Comparison of ENCODE assay signal across 14 cellular contexts in genomic region chr5:76813982-76814562, GRCh38. TPM values are rescaled to one million over a fixed set of nuclear protein-coding genes. Genes with fewer than 3 reads are reported as not detected.
DNase-seq lines count a peak whose midpoint lies in the region; ATAC-seq and TF ChIP-seq lines count a peak whose summit lies in the region.
"Had no signal": no experiment of that assay in that cellular context is flagged by ENCODE, and none has a peak within 500 bp of the region (broad histone marks: within the 10 kb centered on the region; RNA-seq: fewer than 3 reads in every experiment).

No MANE protein-coding gene starts in this region.

- H3K27ac ChIP-seq in AG04450 (ENCODE audit: low read depth, low read length) = no peak overlapping the region
- H3K27ac ChIP-seq: BLaER1 treated with 17β-estradiol and CSF1 and Interleukin-3, amounts not matched to agents 10 nM and 100 nM; tibial artery had no signal

- CTCF ChIA-PET in AG04450 (lab: Charles Lee) = no interaction called here

- H3K4me3 ChIP-seq in AG04450 (ENCODE audit: low read depth, low read length) (no peak overlapping the region), astrocyte of the cerebellum (ENCODE audit: low read depth, low read length) (no peak overlapping the region)
- H3K4me3 ChIP-seq: BLaER1 treated with 17β-estradiol and CSF1 and Interleukin-3, amounts not matched to agents 10 nM and 100 nM; tibial artery had no signal

- H3K9me3 Mint-ChIP-seq in stimulated activated memory B cell treated with anti-CD40 and anti-IgM and Interleukin-4, amounts not matched to agents 10 μg/mL and 1 μg/mL and 100 μg/mL, for 72 hours = no peaks in the 10 kb centered on the region
- H3K9me3 Mint-ChIP-seq: activated naive CD8-positive, alpha-beta T cell treated with anti-CD3 and anti-CD28 coated beads, Interleukin-2, amount 10 ng/mL, durations not matched to agents 7 days and 5 days had no signal

- H3K27me3 ChIP-seq in AG04450 (ENCODE audit: control insufficient read depth, insufficient read depth, low read length) = no peaks in the 10 kb centered on the region

- H3K36me3 Mint-ChIP-seq in stimulated activated memory B cell treated with anti-CD40 and anti-IgM and Interleukin-4, amounts not matched to agents 10 μg/mL and 1 μg/mL and 100 μg/mL, for 72 hours = no peaks in the 10 kb centered on the region
- H3K36me3 Mint-ChIP-seq: activated naive CD8-positive, alpha-beta T cell treated with anti-CD3 and anti-CD28 coated beads, Interleukin-2, amount 10 ng/mL, durations not matched to agents 7 days and 5 days; naive B cell had no signal

- H3K27me3 Mint-ChIP-seq in stimulated activated memory B cell treated with anti-CD40 and anti-IgM and Interleukin-4, amounts not matched to agents 10 μg/mL and 1 μg/mL and 100 μg/mL, for 72 hours = peaks cover 23% of the 10 kb centered on the region

- no peak overlapping the region for H3K27ac Mint-ChIP-seq in stimulated activated memory B cell treated with anti-CD40 and anti-IgM and Interleukin-4, amounts not matched to agents 10 μg/mL and 1 μg/mL and 100 μg/mL, for 72 hours
- H3K27ac Mint-ChIP-seq: activated naive CD8-positive, alpha-beta T cell treated with anti-CD3 and anti-CD28 coated beads, Interleukin-2, amount 10 ng/mL, durations not matched to agents 7 days and 5 days; naive B cell had no signal

- H3K4me1 Mint-ChIP-seq in stimulated activated memory B cell treated with anti-CD40 and anti-IgM and Interleukin-4, amounts not matched to agents 10 μg/mL and 1 μg/mL and 100 μg/mL, for 72 hours = peaks cover 8% of the 10 kb centered on the region

- no peak overlapping the region for H3K4me3 Mint-ChIP-seq in stimulated activated memory B cell treated with anti-CD40 and anti-IgM and Interleukin-4, amounts not matched to agents 10 μg/mL and 1 μg/mL and 100 μg/mL, for 72 hours
- H3K4me3 Mint-ChIP-seq: activated naive CD8-positive, alpha-beta T cell treated with anti-CD3 and anti-CD28 coated beads, Interleukin-2, amount 10 ng/mL, durations not matched to agents 7 days and 5 days; naive B cell had no signal

- TF ChIP-seq CTCF in AG04450 (IDR thresholded peaks at IDR 0.05; ENCODE audit: low read depth, low read length) (no peak), astrocyte of the cerebellum (IDR thresholded peaks at IDR 0.05; ENCODE audit: low read depth, low read length, missing control alignments) (no peak)

- in situ Hi-C loops in astrocyte of the cerebellum (cut with HindIII; ENCODE audit: low sequenced_read_pairs) = no loop called here

- POLR2A ChIA-PET in AG04450 (lab: Yijun Ruan, JAX) = no interaction called here

- no peaks in the 10 kb centered on the region; the same call in 1 of the 2 replicates for H3K9me3 ChIP-seq in AG04450 (ENCODE audit: control insufficient read depth, insufficient read depth, low read length)
- H3K9me3 ChIP-seq: tibial artery had no signal

- DNase-seq in AG04450 (ENCODE audit: low read depth, low spot score) (peak; percentile 59), HS-5 (ENCODE audit: low read depth) (peak; percentile 81), astrocyte of the cerebellum (ENCODE audit: low read depth) (peak; percentile 89), iris pigment epithelial cell (ENCODE audit: low read depth) (peak; percentile 90), SKM-1 (lab: John Stamatoyannopoulos, UW; ENCODE audit: unreplicated experiment) (no peak), globus pallidus (ENCODE audit: low spot score) (no peak), NCI-H2171 (lab: John Stamatoyannopoulos, UW) (no peak)
- DNase-seq: activated naive CD8-positive, alpha-beta T cell treated with anti-CD3 and anti-CD28 coated beads, Interleukin-2, amount 10 ng/mL, durations not matched to agents 7 days and 5 days; KG1; naive B cell; NCI-H2029; tibial artery had no signal

- ATAC-seq in stimulated activated memory B cell treated with anti-CD40 and anti-IgM and Interleukin-4, amounts not matched to agents 10 μg/mL and 1 μg/mL and 100 μg/mL, for 72 hours = no peak

RNA-seq across cellular contexts. Expression of gene F2RL1, which starts 4.8 kb away (rescaled TPM):
- polyA plus RNA-seq in AG04450 (2011; rRNA removed) = 11.0 and 11.4 TPM in 2 replicates
- polyA minus RNA-seq in AG04450 (2011; rRNA and poly(A)+ RNA removed) = 8.8 and 12.6 TPM in 2 replicates

RNA-seq across cellular contexts. Expression of gene S100Z, which starts 35.7 kb away (rescaled TPM):
- not detected in 2 replicates for polyA plus RNA-seq in AG04450 (2011; rRNA removed)
- not detected in 2 replicates for polyA minus RNA-seq in AG04450 (2011; rRNA and poly(A)+ RNA removed)

Comparison
In these comparisons a context has a peak if more than half of its experiments do, and no peak if none do; other contexts are left out.
1. DNase-seq: peak in AG04450 (single experiment), HS-5 (single experiment), astrocyte of the cerebellum (single experiment) and iris pigment epithelial cell (single experiment); none in SKM-1 (single experiment), globus pallidus (single experiment) and NCI-H2171 (single experiment).